Comparison of ENCODE assay signal across 15 cellular contexts in genomic region chr19:35853038-35853756, GRCh38. TPM values are rescaled to one million over a fixed set of nuclear protein-coding genes. Genes with fewer than 3 reads are reported as not detected.
A peak's percentile ranks its signal among the peaks of the same experiment; 100 is the strongest.
DNase-seq lines count a peak whose midpoint lies in the region; ATAC-seq and TF ChIP-seq lines count a peak whose summit lies in the region.
"Had no signal": no experiment of that assay in that cellular context is flagged by ENCODE, and none has a peak within 500 bp of the region (broad histone marks: within the 10 kb centered on the region; RNA-seq: fewer than 3 reads in every experiment).

No MANE protein-coding gene starts in this region.

- peak; percentile 13 for ATAC-seq in omental fat pad (ENCODE audit: low FRiP score)
- ATAC-seq: CD8-positive, alpha-beta T cell had no signal

- intact Hi-C loops in colonic mucosa (cut with DNase I) = no loop called here

- peaks cover 15% of the 10 kb centered on the region for H3K27me3 Mint-ChIP-seq in glutamatergic neuron (ENCODE audit: unreplicated experiment)

- peaks cover 14% of the 10 kb centered on the region for H3K9me3 Mint-ChIP-seq in glutamatergic neuron (ENCODE audit: unreplicated experiment)
- H3K9me3 Mint-ChIP-seq: CD8-positive, alpha-beta T cell had no signal

- TF ChIP-seq CTCF in WERI-Rb-1 (IDR thresholded peaks at IDR 0.05; ENCODE audit: low read depth, low read length) (no peak), glutamatergic neuron (IDR thresholded peaks at IDR 0.05; ENCODE audit: partially characterized antibody, unreplicated experiment) (no peak), omental fat pad (IDR thresholded peaks at IDR 0.05) (no peak), colonic mucosa (IDR thresholded peaks at IDR 0.05) (no peak)

- no peaks in the 10 kb centered on the region for H3K4me1 ChIP-seq in colonic mucosa

- peak overlapping the region; percentile 48 for H3K4me3 Mint-ChIP-seq in glutamatergic neuron (ENCODE audit: unreplicated experiment)
- H3K4me3 Mint-ChIP-seq: CD8-positive, alpha-beta T cell had no signal

- H3K27me3 ChIP-seq in WERI-Rb-1 (ENCODE audit: insufficient read depth, low read depth, severe bottlenecking) (no peaks in the 10 kb centered on the region), colonic mucosa (peaks cover 21% of the 10 kb centered on the region)

- peak overlapping the region; percentile 73 for H3K27ac Mint-ChIP-seq in glutamatergic neuron (ENCODE audit: unreplicated experiment)
- H3K27ac Mint-ChIP-seq: CD8-positive, alpha-beta T cell had no signal

- H3K27ac ChIP-seq in WERI-Rb-1 (peak overlapping the region; percentile 95), colonic mucosa (no peak overlapping the region)
- H3K27ac ChIP-seq: GM23248 had no signal

- DNase-seq in Ammon's horn (ENCODE audit: low spot score) (peak; percentile 65), WERI-Rb-1 (no peak), glutamatergic neuron (no peak), omental fat pad (ENCODE audit: low spot score) (no peak), NCI-H2029 treated with DMSO at 0.1 percent for 48 hours (lab: John Stamatoyannopoulos, UW) (no peak), colonic mucosa (no peak), epidermal melanocyte (ENCODE audit: insufficient read length, low spot score) (no peak)
- DNase-seq: CD8-positive, alpha-beta T cell; COR-L47; DMS153; DMS79 treated with DMSO at 0.1 percent for 48 hours; EL; GM23248 had no signal

- H3K36me3 ChIP-seq in WERI-Rb-1 = peaks cover under 1% of the 10 kb centered on the region; the same call in 1 of the 2 replicates
- no peaks in the 10 kb centered on the region for H3K36me3 ChIP-seq in colonic mucosa

- no peaks in the 10 kb centered on the region for H3K36me3 Mint-ChIP-seq in glutamatergic neuron (ENCODE audit: unreplicated experiment)
- H3K36me3 Mint-ChIP-seq: CD14-positive monocyte; CD8-positive, alpha-beta T cell had no signal

- no peak overlapping the region for H3K9ac ChIP-seq in colonic mucosa (ENCODE audit: low read depth in 2 of 2, low read length in 2 of 2)
- H3K9ac ChIP-seq: GM23248 had no signal

- H3K4me1 Mint-ChIP-seq in glutamatergic neuron (ENCODE audit: low read depth, unreplicated experiment) = peaks cover 30% of the 10 kb centered on the region

- H3K4me3 ChIP-seq in WERI-Rb-1 (ENCODE audit: low read depth, low read length) (no peak overlapping the region), colonic mucosa (no peak overlapping the region)
- H3K4me3 ChIP-seq: GM23248 had no signal

- H3K9me3 ChIP-seq in WERI-Rb-1 (ENCODE audit: severe bottlenecking) = no peaks in the 10 kb centered on the region
- no peaks in the 10 kb centered on the region for H3K9me3 ChIP-seq in colonic mucosa

RNA-seq across cellular contexts. Expression of gene NPHS1, which starts 0.9 kb away (rescaled TPM):
- total RNA-seq in glutamatergic neuron (ENCODE audit: unreplicated experiment) = 4.7 TPM
- total RNA-seq in omental fat pad = 1 to 10 TPM in 1 of 4 donors, under 1 TPM in 1, not detected in 2; 0.48 to 1.5 TPM
- total RNA-seq in colonic mucosa = not detected
- total RNA-seq: GM23248, H7 had no signal

RNA-seq across cellular contexts. Expression of gene KIRREL2, which starts 3.5 kb away (rescaled TPM):
- total RNA-seq in glutamatergic neuron (ENCODE audit: unreplicated experiment) = 47.1 TPM
- total RNA-seq in omental fat pad = 1 to 10 TPM in 1 of 4 donors, under 1 TPM in 2, not detected in 1; 0.25 to 1.4 (median 0.48) TPM
- under 1 TPM in 1 of 2 donors, not detected in 1; 0.13 TPM for total RNA-seq in colonic mucosa
- total RNA-seq: GM23248 had no signal

RNA-seq across cellular contexts. Expression of gene APLP1, which starts 15.2 kb away (rescaled TPM):
- total RNA-seq in glutamatergic neuron (ENCODE audit: unreplicated experiment) (618 TPM), omental fat pad (10 to 100 TPM in 1 of 4 donors, 1 to 10 TPM in 3; 1.1 to 10.1 (median 2.3) TPM), colonic mucosa (1 to 10 TPM; 2.6 to 3.7 TPM)
- total RNA-seq: CD8-positive, alpha-beta T cell had no signal

RNA-seq across cellular contexts. Expression of gene PRODH2, which starts 40.6 kb away (rescaled TPM):
- 0.64 TPM for total RNA-seq in glutamatergic neuron (ENCODE audit: unreplicated experiment)
- total RNA-seq in omental fat pad = not detected
- total RNA-seq in colonic mucosa = not detected
- total RNA-seq: CD8-positive, alpha-beta T cell; GM23248; H7 had no signal

RNA-seq across cellular contexts. Expression of gene NFKBID, which starts 47.1 kb away (rescaled TPM):
- 7.6 TPM for total RNA-seq in glutamatergic neuron (ENCODE audit: unreplicated experiment)
- 10 to 100 TPM in 3 of 4 donors, 1 to 10 TPM in 1; 7.4 to 52.7 (median 15.5) TPM for total RNA-seq in omental fat pad
- 10 to 100 TPM in 1 of 2 donors, 1 to 10 TPM in 1; 8.6 to 11.2 TPM for total RNA-seq in colonic mucosa

Comparison
In these comparisons a context has a peak if more than half of its experiments do, and no peak if none do; other contexts are left out.
1. RNA of gene KIRREL2, which starts 3.5 kb away (total RNA-seq): 47.1 TPM in glutamatergic neuron (single experiment); 0.25 to 1.4 TPM in omental fat pad and 0.13 TPM in colonic mucosa; every median in the first group is over 10 times any median in the second.
2. RNA of gene APLP1, which starts 15.2 kb away (total RNA-seq): 618 TPM in glutamatergic neuron (single experiment); 2.6 to 3.7 TPM in colonic mucosa and 1.1 to 10.1 TPM in omental fat pad; every median in the first group is over 10 times any median in the second.